ENCODE assay signal across 12 cellular contexts in the genomic region with DNA sequence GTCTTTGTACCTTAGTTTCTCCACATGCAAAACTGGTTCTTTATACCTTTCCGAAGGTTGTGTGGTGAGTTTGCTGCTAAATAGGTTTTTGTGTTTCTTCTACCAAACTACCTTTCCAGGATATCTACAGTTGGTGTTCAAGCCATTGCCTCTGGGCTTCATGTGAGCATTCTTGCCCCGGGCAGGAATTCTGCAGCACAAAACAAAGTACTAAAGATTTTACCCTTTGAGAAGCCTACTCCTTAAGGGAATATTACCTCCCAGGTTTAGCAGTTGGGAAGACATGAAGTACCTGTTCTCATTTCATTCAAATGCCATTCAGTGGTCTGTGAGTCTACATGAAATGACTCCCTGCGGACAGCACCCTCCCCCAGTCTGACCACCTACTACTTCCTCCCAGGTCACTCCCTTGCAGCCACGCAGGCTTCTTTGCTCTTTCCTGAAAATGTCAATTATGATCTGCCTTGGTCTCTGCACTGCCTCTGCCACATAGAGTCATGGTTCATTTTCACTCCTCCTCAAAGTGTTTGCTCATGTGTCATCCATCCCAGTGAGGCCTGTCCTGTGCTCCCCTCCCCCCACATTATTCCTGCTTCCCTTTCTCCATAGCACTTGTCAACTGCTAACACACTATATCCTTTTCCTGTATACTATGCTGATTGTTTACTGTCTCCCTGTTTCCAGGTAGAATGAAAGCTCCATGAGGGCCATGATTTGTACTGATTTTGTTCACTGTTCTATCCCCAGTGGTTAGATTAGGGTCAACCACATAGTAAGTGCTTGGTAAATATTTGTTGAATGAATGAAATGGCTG. TPM values are rescaled to one million over a fixed set of nuclear protein-coding genes. Genes with fewer than 3 reads are reported as not detected.
A peak's percentile ranks its signal among the peaks of the same experiment; 100 is the strongest.
DNase-seq lines count a peak whose midpoint lies in the region; FAIRE-seq and TF ChIP-seq lines count a peak whose summit lies in the region.
"Had no signal": no experiment of that assay in that cellular context is flagged by ENCODE, and none has a peak within 500 bp of the region (broad histone marks: within the 10 kb centered on the region; RNA-seq: fewer than 3 reads in every experiment).

No MANE protein-coding gene starts in this region.

- H3K27ac ChIP-seq in ACC112 (ENCODE audit: low read depth, low read length) (0 out of 2 replicates have a peak overlapping the region, but pooled peaks have one; percentile 14), colonic mucosa (no peak overlapping the region)
- H3K27ac ChIP-seq: tibial artery had no signal

- no peak for TF ChIP-seq CTCF in colonic mucosa (IDR thresholded peaks at IDR 0.05)

- no peaks in the 10 kb centered on the region for H3K9me3 ChIP-seq in colonic mucosa
- H3K9me3 ChIP-seq: tibial artery had no signal

- peak; percentile 74 for FAIRE-seq in GM12891 (lab: Jason Lieb, UNC)
- FAIRE-seq: colon had no signal

- H3K27me3 ChIP-seq in ACC112 (ENCODE audit: insufficient read depth, low read length) (no peaks in the 10 kb centered on the region), colonic mucosa (no peaks in the 10 kb centered on the region)
- H3K27me3 ChIP-seq: tibial artery had no signal

- intact Hi-C loops in colonic mucosa (cut with DNase I) = no loop called here

- H3K9ac ChIP-seq in colonic mucosa (ENCODE audit: low read depth in 2 of 2, low read length in 2 of 2) = peak overlapping the region in 1 of 2 donors; percentile 15

- H3K36me3 ChIP-seq in ACC112 (ENCODE audit: insufficient read depth, low read length) = no peaks in the 10 kb centered on the region
- H3K36me3 ChIP-seq in colonic mucosa = no peaks in the 10 kb centered on the region
- H3K36me3 ChIP-seq: tibial artery had no signal

- TF ChIP-seq POLR2A in GM12891 (IDR thresholded peaks at IDR 0.05; ENCODE audit: low read depth, low read length) = no peak

- H2AFZ ChIP-seq in ACC112 (ENCODE audit: low read length, unreplicated experiment) = no peak overlapping the region

- H3K4me1 ChIP-seq in ACC112 (ENCODE audit: control insufficient read depth, insufficient read depth, low read length, unreplicated experiment) (peaks cover 47% of the 10 kb centered on the region), colonic mucosa (peaks cover under 1% of the 10 kb centered on the region)

- no peak overlapping the region for H3K4me3 ChIP-seq in ACC112 (ENCODE audit: low read depth, low read length)
- no peak overlapping the region for H3K4me3 ChIP-seq in colonic mucosa
- H3K4me3 ChIP-seq: tibial artery had no signal

- H3K79me2 ChIP-seq in ACC112 (ENCODE audit: control insufficient read depth, insufficient read depth, low read length, unreplicated experiment) = peaks cover 73% of the 10 kb centered on the region

- DNase-seq in GM12891 (ENCODE audit: insufficient read length, low spot score) = no peak
- DNase-seq in activated CD4-positive, alpha-beta T cell treated with anti-CD3 and anti-CD28 coated beads, Interleukin-2, amount 50 U/mL, for 48 hours = peak; percentile 36 to 56
- DNase-seq in iris pigment epithelial cell (ENCODE audit: low read depth) = peak; percentile 16
- no peak for DNase-seq in Ammon's horn (ENCODE audit: low spot score)
- no peak for DNase-seq in SK-N-DZ (ENCODE audit: low spot score)
- DNase-seq in colonic mucosa = no peak
- DNase-seq in NCI-H1092 treated with DMSO at 0.1 percent for 48 hours (lab: John Stamatoyannopoulos, UW) = no peak
- DNase-seq: NCI-H146, RPMI8226, tibial artery had no signal

TF ChIP-seq in GM12891, 5 proteins besides CTCF, POLR2A, EP300 and RAD21:
- peak; percentile 52; the same call in 1 of the 2 replicates for TF ChIP-seq SPI1 (IDR thresholded peaks at IDR 0.05; ENCODE audit: low read depth, low read length)
- peak; percentile 66; the same call in 1 of the 2 replicates for TF ChIP-seq POU2F2 (IDR thresholded peaks at IDR 0.05; ENCODE audit: low read depth, low read length)
- TF ChIP-seq PAX5 (IDR thresholded peaks at IDR 0.05; ENCODE audit: insufficient read depth, low read length, severe bottlenecking) = no peak
- no peak for TF ChIP-seq TAF1 (IDR thresholded peaks at IDR 0.05; ENCODE audit: low read depth, low read length)
- TF ChIP-seq POLR2AphosphoS5 (IDR thresholded peaks at IDR 0.05; ENCODE audit: low read depth, low read length) = no peak
TF ChIP-seq in GM12891: peak in this region for 2.

RNA-seq across cellular contexts. Expression of a gene that starts 36.9 kb away (rescaled TPM):
- polyA plus RNA-seq in GM12891 (2012; ENCODE audit: low read depth, missing spikeins) = 52.7 TPM
- 5.9 and 6.4 TPM in 2 replicates for polyA plus RNA-seq in SK-N-DZ (2014; cell fraction: cytosol; rRNA removed)
- 3.2 and 7.8 TPM in 2 replicates for polyA plus RNA-seq in SK-N-DZ (2014; cell fraction: nucleus; rRNA removed)
- 10 to 100 TPM; 10.1 to 20.9 TPM for total RNA-seq in colonic mucosa

RNA-seq across cellular contexts. Expression of a gene that starts 54.8 kb away (rescaled TPM):
- polyA plus RNA-seq in GM12891 (2012; ENCODE audit: low read depth, missing spikeins) = 149 TPM
- 164 and 178 TPM in 2 replicates for polyA plus RNA-seq in SK-N-DZ (2014; cell fraction: cytosol; rRNA removed)
- 157 and 172 TPM in 2 replicates for polyA plus RNA-seq in SK-N-DZ (2014; cell fraction: nucleus; rRNA removed)
- total RNA-seq in colonic mucosa = 100 to 1,000 TPM; 139 to 196 TPM

RNA-seq across cellular contexts. Expression of a gene that starts 58.0 kb away (rescaled TPM):
- polyA plus RNA-seq in GM12891 (2012; ENCODE audit: low read depth, missing spikeins) = 0.10 TPM
- polyA plus RNA-seq in SK-N-DZ (2014; cell fraction: cytosol; rRNA removed) = 7.4 and 9.0 TPM in 2 replicates
- polyA plus RNA-seq in SK-N-DZ (2014; cell fraction: nucleus; rRNA removed) = 12.0 and 12.5 TPM in 2 replicates
- total RNA-seq in colonic mucosa = not detected

Comparison
In these comparisons a context has a peak if more than half of its experiments do, and no peak if none do; other contexts are left out.
1. DNase-seq: peak in activated CD4-positive, alpha-beta T cell treated with anti-CD3 and anti-CD28 coated beads, Interleukin-2, amount 50 U/mL, for 48 hours (2 of 2) and iris pigment epithelial cell (single experiment); none in GM12891 (single experiment), Ammon's horn (single experiment), SK-N-DZ (single experiment), colonic mucosa (single experiment) and NCI-H1092 treated with DMSO at 0.1 percent for 48 hours (single experiment).